7 cellular contexts compared by ENCODE assay signal in the genomic region with DNA sequence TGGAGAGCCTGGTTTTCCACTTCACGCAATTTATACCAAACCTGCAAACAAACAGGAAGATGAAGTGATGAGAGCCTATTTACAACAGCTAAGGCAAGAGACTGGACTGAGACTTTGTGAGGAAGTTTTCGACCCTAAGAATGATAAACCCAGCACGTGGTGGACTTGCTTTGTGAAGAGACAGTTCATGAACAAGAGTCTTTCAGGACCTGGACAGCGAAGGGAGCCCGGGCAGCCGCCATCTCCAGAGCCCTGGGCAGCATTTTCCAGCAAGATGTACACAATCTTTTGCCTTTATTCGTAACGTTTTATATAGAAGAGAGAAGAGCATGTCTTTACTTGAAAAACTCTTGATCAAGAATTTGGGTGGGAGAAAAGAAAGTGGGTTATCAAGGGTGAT. TPM values are rescaled to one million over a fixed set of nuclear protein-coding genes. Genes with fewer than 3 reads are reported as not detected.
DNase-seq lines count a peak whose midpoint lies in the region; TF ChIP-seq lines count a peak whose summit lies in the region.
"Not testable (repeated sequence)": the region's sequence is repeated elsewhere in the genome, so short reads cannot be mapped to it uniquely, and the experiment has no call there.

No MANE protein-coding gene starts in this region.

- H3K27me3 ChIP-seq in Caco-2 (replicated peaks; ENCODE audit: control insufficient read depth, insufficient read depth, low read length); liver (ENCODE audit: control insufficient read depth in 4 of 4, insufficient read depth in 4 of 4, low read length in 3 of 4); osteoblast (ENCODE audit: insufficient read depth, low read length): not testable (repeated sequence)

- H3K4me2 ChIP-seq in osteoblast (ENCODE audit: insufficient read depth, low read length), result not testable (repeated sequence)

- H3K36me3 Mint-ChIP-seq in Caco-2 (ENCODE audit: insufficient read depth, unreplicated experiment), result peaks cover 80% of the 10 kb centered on the region
- peaks cover 36% of the 10 kb centered on the region for H3K36me3 Mint-ChIP-seq in activated CD4-positive, alpha-beta T cell treated with anti-CD3 and anti-CD28 coated beads, Interleukin-2, amount 10 ng/mL, durations not matched to agents 24 days and 14 days (ENCODE audit: low read depth)
- H3K36me3 Mint-ChIP-seq in activated T-helper 1 cell treated with anti-CD3 and anti-CD28 coated beads, Interleukin-12 subunit alpha, Interleukin-12 subunit beta, Interleukin-2, Interleukin-4 antibody, amounts not matched to agents 30 ng/mL and 10 ng/mL and 1 ng/mL, durations not matched to agents 14 hours and 24 hours and 36 hours (ENCODE audit: low read depth), result peaks cover 43% of the 10 kb centered on the region
- H3K36me3 Mint-ChIP-seq in activated naive CD8-positive, alpha-beta T cell, result not testable (repeated sequence)

- H3K9ac ChIP-seq in liver (ENCODE audit: low read depth in 1 of 2, low read length in 2 of 2), result not testable (repeated sequence)

- H3K4me1 ChIP-seq in Caco-2; liver (ENCODE audit: control insufficient read depth in 4 of 4, insufficient read depth in 4 of 4, low read length in 3 of 4); osteoblast (ENCODE audit: insufficient read depth, low read length): not testable (repeated sequence)

- BruUV-seq in Caco-2 (replicated peaks; lab: Mats Ljungman, UMichigan), result TSS peak; percentile 4

- H3K36me3 ChIP-seq in Caco-2 (ENCODE audit: control insufficient read depth, insufficient read depth, low read length), result not testable (repeated sequence)
- H3K36me3 ChIP-seq in liver (ENCODE audit: control insufficient read depth in 4 of 4, insufficient read depth in 3 of 4, low read depth in 1 of 4, low read length in 3 of 4) (peaks cover 3 to 30% (median 15%) of the 10 kb centered on the region in 4 donors), osteoblast (ENCODE audit: insufficient read depth, low read length) (peaks cover 16% of the 10 kb centered on the region)

- H3K9me3 Mint-ChIP-seq in Caco-2 (ENCODE audit: unreplicated experiment); activated CD4-positive, alpha-beta T cell treated with anti-CD3 and anti-CD28 coated beads, Interleukin-2, amount 10 ng/mL, durations not matched to agents 24 days and 14 days; activated T-helper 1 cell treated with anti-CD3 and anti-CD28 coated beads, Interleukin-12 subunit alpha, Interleukin-12 subunit beta, Interleukin-2, Interleukin-4 antibody, amounts not matched to agents 30 ng/mL and 10 ng/mL and 1 ng/mL, durations not matched to agents 14 hours and 24 hours and 36 hours; activated naive CD8-positive, alpha-beta T cell (ENCODE audit: low read depth): not testable (repeated sequence)

- 87% methylated on average over 8 of the region's 8 CpGs for WGBS in liver

- not testable (repeated sequence) for H3K4me1 Mint-ChIP-seq in Caco-2 (ENCODE audit: low read depth, unreplicated experiment); activated naive CD8-positive, alpha-beta T cell (ENCODE audit: low read depth)
- H3K4me1 Mint-ChIP-seq in activated CD4-positive, alpha-beta T cell treated with anti-CD3 and anti-CD28 coated beads, Interleukin-2, amount 10 ng/mL, durations not matched to agents 24 days and 14 days, result peaks cover 10% of the 10 kb centered on the region
- peaks cover 14% of the 10 kb centered on the region for H3K4me1 Mint-ChIP-seq in activated T-helper 1 cell treated with anti-CD3 and anti-CD28 coated beads, Interleukin-12 subunit alpha, Interleukin-12 subunit beta, Interleukin-2, Interleukin-4 antibody, amounts not matched to agents 30 ng/mL and 10 ng/mL and 1 ng/mL, durations not matched to agents 14 hours and 24 hours and 36 hours (ENCODE audit: low read depth)

- not testable (repeated sequence) for TF ChIP-seq CTCF in Caco-2 (IDR thresholded peaks at IDR 0.05; ENCODE audit: insufficient read depth in 1 of 2, low read depth in 1 of 2, low read length in 1 of 2, severe bottlenecking in 1 of 2, unreplicated experiment in 1 of 2); liver (IDR thresholded peaks at IDR 0.05; ENCODE audit: low read depth, low read length, missing input control); osteoblast (IDR thresholded peaks at IDR 0.05; ENCODE audit: extremely low read depth, low read depth, low read length)

- intact Hi-C loops in Caco-2 (cut with micrococcal nuclease; ENCODE audit: unreplicated experiment), result not testable (repeated sequence)
- intact Hi-C loops in activated CD4-positive, alpha-beta T cell treated with anti-CD3 and anti-CD28 coated beads, Interleukin-2, amount 10 ng/mL, durations not matched to agents 24 days and 14 days (cut with micrococcal nuclease), result loop anchor here (5.0 kb wide), 1 partner anchor 53 kb away; the partner anchor contains the start of gene STAU1
- intact Hi-C loops in activated T-helper 1 cell treated with anti-CD3 and anti-CD28 coated beads, Interleukin-12 subunit alpha, Interleukin-12 subunit beta, Interleukin-2, Interleukin-4 antibody, amounts not matched to agents 30 ng/mL and 10 ng/mL and 1 ng/mL, durations not matched to agents 14 hours and 24 hours and 36 hours (cut with micrococcal nuclease), result loop anchor here (5.0 kb wide), 1 partner anchor 33 kb away; no protein-coding TSS in a partner anchor

- H3K4me3 ChIP-seq in Caco-2 (ENCODE audit: low read depth, low read length); liver (ENCODE audit: low read depth in 1 of 3, low read length in 3 of 3); osteoblast (ENCODE audit: insufficient read depth, low read length): not testable (repeated sequence)

- H2AFZ ChIP-seq in osteoblast (ENCODE audit: low read length), result not testable (repeated sequence)

- H3K4me3 Mint-ChIP-seq in Caco-2 (ENCODE audit: unreplicated experiment); activated CD4-positive, alpha-beta T cell treated with anti-CD3 and anti-CD28 coated beads, Interleukin-2, amount 10 ng/mL, durations not matched to agents 24 days and 14 days; activated T-helper 1 cell treated with anti-CD3 and anti-CD28 coated beads, Interleukin-12 subunit alpha, Interleukin-12 subunit beta, Interleukin-2, Interleukin-4 antibody, amounts not matched to agents 30 ng/mL and 10 ng/mL and 1 ng/mL, durations not matched to agents 14 hours and 24 hours and 36 hours; activated naive CD8-positive, alpha-beta T cell: not testable (repeated sequence)

- not testable (repeated sequence) for DNase-seq in Caco-2; activated CD4-positive, alpha-beta T cell treated with anti-CD3 and anti-CD28 coated beads, Interleukin-2, amount 10 ng/mL, durations not matched to agents 24 days and 14 days; activated T-helper 1 cell treated with anti-CD3 and anti-CD28 coated beads, Interleukin-12 subunit alpha, Interleukin-12 subunit beta, Interleukin-2, Interleukin-4 antibody, amounts not matched to agents 30 ng/mL and 10 ng/mL and 1 ng/mL, durations not matched to agents 14 hours and 24 hours and 36 hours (ENCODE audit: low spot score)
- DNase-seq in osteoblast (ENCODE audit: insufficient read length, low spot score, missing footprints), result peak; percentile 19

- H3K9me3 ChIP-seq in Caco-2; liver (ENCODE audit: control insufficient read depth in 4 of 4, low read length in 3 of 4); osteoblast (ENCODE audit: low read depth, low read length): not testable (repeated sequence)

- not testable (repeated sequence) for H3K27me3 Mint-ChIP-seq in Caco-2 (ENCODE audit: insufficient read depth, unreplicated experiment); activated CD4-positive, alpha-beta T cell treated with anti-CD3 and anti-CD28 coated beads, Interleukin-2, amount 10 ng/mL, durations not matched to agents 24 days and 14 days; activated T-helper 1 cell treated with anti-CD3 and anti-CD28 coated beads, Interleukin-12 subunit alpha, Interleukin-12 subunit beta, Interleukin-2, Interleukin-4 antibody, amounts not matched to agents 30 ng/mL and 10 ng/mL and 1 ng/mL, durations not matched to agents 14 hours and 24 hours and 36 hours (ENCODE audit: insufficient read depth); activated naive CD8-positive, alpha-beta T cell

- H3K27ac Mint-ChIP-seq in Caco-2 (ENCODE audit: unreplicated experiment), result not testable (repeated sequence)
- H3K27ac Mint-ChIP-seq in activated CD4-positive, alpha-beta T cell treated with anti-CD3 and anti-CD28 coated beads, Interleukin-2, amount 10 ng/mL, durations not matched to agents 24 days and 14 days, result peak overlapping the region; percentile 1
- peak overlapping the region; percentile 13 for H3K27ac Mint-ChIP-seq in activated T-helper 1 cell treated with anti-CD3 and anti-CD28 coated beads, Interleukin-12 subunit alpha, Interleukin-12 subunit beta, Interleukin-2, Interleukin-4 antibody, amounts not matched to agents 30 ng/mL and 10 ng/mL and 1 ng/mL, durations not matched to agents 14 hours and 24 hours and 36 hours
- H3K27ac Mint-ChIP-seq in activated naive CD8-positive, alpha-beta T cell, result peak overlapping the region; percentile 55

- POLR2A ChIA-PET in Caco-2 (lab: Charles Lee), result interaction anchor here (2.6 kb wide), 1 partner anchor 84 kb away, joined by 26 read pairs; the partner anchor contains the start of gene DDX27

- not testable (repeated sequence) for TF ChIP-seq RAD21 in Ishikawa (IDR thresholded peaks at IDR 0.05; ENCODE audit: low read depth); liver (IDR thresholded peaks at IDR 0.05)

- not testable (repeated sequence) for H3K27ac ChIP-seq in liver (ENCODE audit: low read depth in 1 of 2, low read length in 2 of 2); osteoblast (ENCODE audit: low read depth, low read length)

- H4K20me1 ChIP-seq in osteoblast (ENCODE audit: insufficient read depth, low read length), result not testable (repeated sequence)

- not testable (repeated sequence) for TF ChIP-seq EP300 in Ishikawa (IDR thresholded peaks at IDR 0.05; ENCODE audit: borderline replicate concordance)

- CTCF ChIA-PET in Caco-2 (lab: Charles Lee), result interaction anchor here (0.7 to 3.1 kb wide), 2 partner anchors 83 to 321 kb away, joined by 6 to 85 read pairs; partner anchors contain the start of gene DDX27

- peaks cover 21% of the 10 kb centered on the region for H3K79me2 ChIP-seq in osteoblast (ENCODE audit: insufficient read depth, low read length)

RNA-seq across cellular contexts. Expression of gene STAU1, which starts 53.3 kb away (rescaled TPM):
- total RNA-seq in Caco-2 (2022) (197 and 201 TPM in 2 replicates), liver (10 to 100 TPM; 59.4 to 89.2 TPM), osteoblast (64.8 and 68.7 TPM in 2 replicates)
- 73.5 and 73.7 TPM in 2 replicates for total RNA-seq in activated CD4-positive, alpha-beta T cell treated with anti-CD3 and anti-CD28 coated beads, Interleukin-2, amount 10 ng/mL, durations not matched to agents 24 days and 14 days
- total RNA-seq in activated T-helper 1 cell treated with anti-CD3 and anti-CD28 coated beads, Interleukin-12 subunit alpha, Interleukin-12 subunit beta, Interleukin-2, Interleukin-4 antibody, amounts not matched to agents 30 ng/mL and 10 ng/mL and 1 ng/mL, durations not matched to agents 14 hours and 24 hours and 36 hours, result 70.7 and 71.1 TPM in 2 replicates
- 10 to 100 TPM; 53.5 to 71.0 TPM for polyA plus RNA-seq in liver
